ENCODE assay signal across 8 cellular contexts in genomic region chr1:99737016-99737415, GRCh38. TPM values are rescaled to one million over a fixed set of nuclear protein-coding genes. Genes with fewer than 3 reads are reported as not detected.
DNase-seq lines count a peak whose midpoint lies in the region; ATAC-seq and TF ChIP-seq lines count a peak whose summit lies in the region.

No MANE protein-coding gene starts in this region.

- no peak overlapping the region for H3K4me3 ChIP-seq in GM12865 (ENCODE audit: low read depth, low read length)

- peaks cover 8% of the 10 kb centered on the region for H3K4me1 Mint-ChIP-seq in type B pancreatic cell (ENCODE audit: unreplicated experiment)

- H3K9me3 Mint-ChIP-seq in type B pancreatic cell: no peaks in the 10 kb centered on the region

- H3K4me3 Mint-ChIP-seq in type B pancreatic cell: no peak overlapping the region

- H3K27me3 Mint-ChIP-seq in type B pancreatic cell: no peaks in the 10 kb centered on the region

- H3K36me3 Mint-ChIP-seq in type B pancreatic cell: peaks cover 3% of the 10 kb centered on the region

- DNase-seq in GM12865 (ENCODE audit: low read depth) (peak; percentile 24), NCI-H1417 treated with DMSO at 0.1 percent for 48 hours (lab: John Stamatoyannopoulos, UW) (peak; percentile 62), anterior cingulate cortex (lab: John Stamatoyannopoulos, UW) (peak in 30 of 58 donors; percentile 0 to 27 (median 4)), iPS DF 4.7 (ENCODE audit: extremely low read depth, low spot score) (peak; percentile 46), type B pancreatic cell (ENCODE audit: extremely low spot score, unreplicated experiment) (no peak), germinal center (ENCODE audit: low spot score) (no peak), NCI-H2081 treated with DMSO at 0.1 percent for 48 hours (lab: John Stamatoyannopoulos, UW) (no peak)

- no peak overlapping the region for H3K27ac Mint-ChIP-seq in type B pancreatic cell

- TF ChIP-seq CTCF in GM12865 (IDR thresholded peaks at IDR 0.05; ENCODE audit: insufficient read depth, low read depth, low read length, missing control alignments) (no peak), type B pancreatic cell (conservative IDR thresholded peaks at IDR 0.05) (peak; percentile 63)

- no peak for ATAC-seq in GM21381 (IDR thresholded peaks at IDR 0.05; ENCODE audit: unreplicated experiment)

RNA-seq across cellular contexts. Expression of gene FRRS1, which starts 29.4 kb away (rescaled TPM):
- 6.4 and 10.8 TPM in 2 replicates for total RNA-seq in type B pancreatic cell (ENCODE audit: low replicate concordance)

Comparison
In these comparisons a context has a peak if more than half of its experiments do, and no peak if none do; other contexts are left out.
1. DNase-seq: peak in GM12865 (single experiment), NCI-H1417 treated with DMSO at 0.1 percent for 48 hours (single experiment), anterior cingulate cortex (30 of 58) and iPS DF 4.7 (single experiment); none in type B pancreatic cell (single experiment), germinal center (single experiment) and NCI-H2081 treated with DMSO at 0.1 percent for 48 hours (single experiment).